29 cellular contexts compared by ENCODE assay signal in the genomic region with DNA sequence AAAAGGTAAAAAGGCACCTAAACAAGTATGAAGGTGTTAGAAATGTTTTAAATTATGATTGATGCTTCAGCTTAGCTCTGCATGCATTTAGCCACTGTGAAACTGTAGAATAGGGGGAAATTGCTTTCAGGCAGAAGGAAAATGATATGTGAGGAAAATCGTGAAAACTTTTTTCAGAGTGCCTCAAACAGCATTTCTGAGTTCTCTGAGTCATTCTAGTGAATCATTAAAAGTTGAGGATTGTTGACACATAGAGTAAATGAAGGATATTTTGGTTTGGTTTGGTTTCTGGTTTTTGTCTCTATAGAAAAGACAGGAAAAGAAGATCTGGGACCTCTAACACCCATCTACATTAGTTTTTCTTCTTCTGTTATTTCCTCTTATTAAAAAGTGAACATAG.
DNase-seq lines count a peak whose midpoint lies in the region; ATAC-seq and TF ChIP-seq lines count a peak whose summit lies in the region.
"Had no signal": no experiment of that assay in that cellular context is flagged by ENCODE, and none has a peak within 500 bp of the region (broad histone marks: within the 10 kb centered on the region; RNA-seq: fewer than 3 reads in every experiment).

No MANE protein-coding gene starts in this region.

- H3K27ac ChIP-seq in neural progenitor cell, result no peak overlapping the region
- H3K27ac ChIP-seq: lower lobe of right lung, tibial nerve had no signal

- H3K27me3 ChIP-seq in neural progenitor cell, result no peaks in the 10 kb centered on the region
- H3K27me3 ChIP-seq: tibial nerve had no signal

- no peaks in the 10 kb centered on the region for H3K36me3 ChIP-seq in neural progenitor cell
- H3K36me3 ChIP-seq: lower lobe of right lung, tibial nerve had no signal

- H2AFZ ChIP-seq in neural progenitor cell (replicated peaks), result no peak overlapping the region

- peaks cover 4% of the 10 kb centered on the region for H3K27me3 Mint-ChIP-seq in neural progenitor cell (ENCODE audit: insufficient read depth, low read depth)
- H3K27me3 Mint-ChIP-seq: activated B cell treated with CpG ODN at 0.5 μM for 24 hours; activated naive CD8-positive, alpha-beta T cell treated with anti-CD3 and anti-CD28 coated beads, Interleukin-2, amount 50 U/mL, for 24 hours; brain; CD4-positive, alpha-beta T cell; natural killer cell treated with Interleukin-12 subunit alpha and Interleukin-12 subunit beta and Interleukin-15 and Interleukin-18, amount 100 ng/mL, for 72 hours had no signal

- H3K4me1 Mint-ChIP-seq in neural progenitor cell, result no peaks in the 10 kb centered on the region
- H3K4me1 Mint-ChIP-seq: activated B cell treated with CpG ODN at 0.5 μM for 24 hours; activated naive CD8-positive, alpha-beta T cell treated with anti-CD3 and anti-CD28 coated beads, Interleukin-2, amount 50 U/mL, for 24 hours; brain had no signal

- H3K4me2 ChIP-seq in neural progenitor cell, result no peak overlapping the region

- no peak for TF ChIP-seq CTCF in astrocyte of the spinal cord (IDR thresholded peaks at IDR 0.05; ENCODE audit: low read depth, low read length)
- no peak for TF ChIP-seq CTCF in neural progenitor cell (IDR thresholded peaks at IDR 0.05)
- TF ChIP-seq CTCF in GM13977 (IDR thresholded peaks at IDR 0.05; ENCODE audit: extremely low read depth, insufficient read depth, missing control alignments), result no peak

- no peaks in the 10 kb centered on the region for H4K20me1 ChIP-seq in neural progenitor cell (ENCODE audit: low read depth)

- H3K9me3 Mint-ChIP-seq in neural progenitor cell, result no peaks in the 10 kb centered on the region
- H3K9me3 Mint-ChIP-seq: brain; CD4-positive, alpha-beta T cell had no signal

- H3K4me1 ChIP-seq in neural progenitor cell, result no peaks in the 10 kb centered on the region
- H3K4me1 ChIP-seq: lower lobe of right lung, tibial nerve had no signal

- H3K4me3 Mint-ChIP-seq in neural progenitor cell, result no peak overlapping the region
- H3K4me3 Mint-ChIP-seq: activated B cell treated with CpG ODN at 0.5 μM for 24 hours; activated naive CD8-positive, alpha-beta T cell treated with anti-CD3 and anti-CD28 coated beads, Interleukin-2, amount 50 U/mL, for 24 hours; brain; CD4-positive, alpha-beta T cell; natural killer cell treated with Interleukin-12 subunit alpha and Interleukin-12 subunit beta and Interleukin-15 and Interleukin-18, amount 100 ng/mL, for 72 hours had no signal

- H3K9ac ChIP-seq in neural progenitor cell, result no peak overlapping the region

- ATAC-seq in HG02852 (IDR thresholded peaks at IDR 0.05; ENCODE audit: unreplicated experiment), result no peak
- ATAC-seq: activated naive CD8-positive, alpha-beta T cell treated with anti-CD3 and anti-CD28 coated beads, Interleukin-2, amount 50 U/mL, for 24 hours; GM12878; HepG2; lower lobe of right lung; mucosa of descending colon; natural killer cell treated with Interleukin-12 subunit alpha and Interleukin-12 subunit beta and Interleukin-15 and Interleukin-18, amount 100 ng/mL, for 72 hours had no signal

- no peaks in the 10 kb centered on the region for H3K9me3 ChIP-seq in neural progenitor cell (ENCODE audit: low read depth)
- H3K9me3 ChIP-seq: lower lobe of right lung, mucosa of descending colon, tibial nerve had no signal

- in situ Hi-C loops in ACHN (cut with HindIII; ENCODE audit: low pct_ligation_motif_present, low pct_unique_long_range_greater_than_20kb, low sequenced_read_pairs) (no loop called here), astrocyte of the spinal cord (cut with HindIII; ENCODE audit: low sequenced_read_pairs) (no loop called here), GM13977 (cut with MboI; ENCODE audit: low pct_unique_long_range_greater_than_20kb, low sequenced_read_pairs, unreplicated experiment) (no loop called here)

- H3K36me3 Mint-ChIP-seq in neural progenitor cell, result no peaks in the 10 kb centered on the region
- H3K36me3 Mint-ChIP-seq: brain had no signal

- DNase-seq in ACHN (peak; percentile 59), M059J (ENCODE audit: low read depth) (peak; percentile 15), astrocyte of the spinal cord (ENCODE audit: low read depth, low spot score) (peak; percentile 29), glomerular visceral epithelial cell (ENCODE audit: extremely low spot score) (peak; percentile 31), neural progenitor cell (ENCODE audit: low spot score) (no peak), GM13977 (ENCODE audit: low spot score) (no peak), T-helper 1 cell (no peak)
- DNase-seq: activated B cell treated with CpG ODN at 0.5 μM for 24 hours; activated CD4-positive, alpha-beta T cell treated with anti-CD3 and anti-CD28 coated beads, Interleukin-2, amount 50 U/mL, for 1 hour; activated gamma-delta T cell treated with Interleukin-2 at 50 U/mL for 16 hours; activated naive CD8-positive, alpha-beta T cell treated with anti-CD3 and anti-CD28 coated beads, Interleukin-2, amount 50 U/mL, for 24 hours; activated T-cell treated with anti-CD3 and anti-CD28 coated beads, Interleukin-2, amount 50 U/mL, for 48 hours; CD4-positive, alpha-beta T cell; HCEC 1CT; head of caudate nucleus; Karpas-422; lower lobe of right lung; mucosa of descending colon; NCI-H1436 treated with DMSO at 0.1 percent for 48 hours; NCI-H345; NCI-H69; stimulated activated CD4-positive, alpha-beta T cell treated with anti-CD3 and anti-CD28 coated beads, Interleukin-15, amount 100 ng/mL, for 24 hours; stimulated activated CD4-positive, alpha-beta T cell treated with anti-CD3 and anti-CD28 coated beads, Interleukin-4, amount 100 ng/mL, for 4 hours had no signal

- no peaks in the 10 kb centered on the region for H3K79me2 ChIP-seq in neural progenitor cell (ENCODE audit: low read depth)

- H3F3A ChIP-seq in neural progenitor cell (ENCODE audit: low read depth), result no peaks in the 10 kb centered on the region

- no peak overlapping the region for H3K4me3 ChIP-seq in astrocyte of the spinal cord (ENCODE audit: low read depth, low read length)
- H3K4me3 ChIP-seq in neural progenitor cell, result no peak overlapping the region
- H3K4me3 ChIP-seq: GM12878, lower lobe of right lung, mucosa of descending colon, tibial nerve had no signal

- H3K27ac Mint-ChIP-seq in neural progenitor cell, result no peak overlapping the region
- H3K27ac Mint-ChIP-seq: activated B cell treated with CpG ODN at 0.5 μM for 24 hours; activated naive CD8-positive, alpha-beta T cell treated with anti-CD3 and anti-CD28 coated beads, Interleukin-2, amount 50 U/mL, for 24 hours; brain; CD4-positive, alpha-beta T cell; natural killer cell treated with Interleukin-12 subunit alpha and Interleukin-12 subunit beta and Interleukin-15 and Interleukin-18, amount 100 ng/mL, for 72 hours had no signal

Comparison
In these comparisons a context has a peak if more than half of its experiments do, and no peak if none do; other contexts are left out.
1. DNase-seq: peak in ACHN (single experiment), M059J (single experiment), astrocyte of the spinal cord (single experiment) and glomerular visceral epithelial cell (single experiment); none in neural progenitor cell (single experiment), GM13977 (single experiment) and T-helper 1 cell (0 of 5).